ENCODE assay signal across 1 cellular context in genomic region chr20:62303049-62303326, GRCh38.
TF ChIP-seq lines count a peak whose summit lies in the region.

No MANE protein-coding gene starts in this region.

TF ChIP-seq in IMR-90, 13 proteins besides CTCF, POLR2A, EP300 and RAD21 (continued from another document):
- no peak for TF ChIP-seq SMC3 (IDR thresholded peaks at IDR 0.05; ENCODE audit: low read depth, low read length)
- TF ChIP-seq RCOR1 (IDR thresholded peaks at IDR 0.05; ENCODE audit: insufficient replicate concordance, low read length) = no peak
